In the genomic region with DNA sequence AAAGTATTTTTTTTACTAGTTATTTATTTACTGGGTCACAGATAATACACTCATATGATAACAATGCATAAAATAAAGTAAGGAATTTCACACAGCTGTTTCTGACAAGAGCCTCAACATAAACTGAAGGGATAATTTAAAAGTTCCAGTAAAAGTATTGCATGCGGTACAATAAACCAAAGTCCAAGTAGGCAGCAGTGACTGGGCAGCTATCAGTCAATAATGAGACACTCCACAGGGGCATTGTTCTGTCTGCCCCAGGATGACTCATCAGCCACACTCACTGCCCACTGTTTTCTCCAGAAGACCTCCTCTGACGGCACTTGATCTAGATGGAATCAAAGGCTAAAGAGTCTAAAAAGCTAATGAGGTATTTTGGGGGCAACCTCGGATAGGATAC, we compare ENCODE assay signal across 8 cellular contexts.
DNase-seq lines count a peak whose midpoint lies in the region; ATAC-seq and TF ChIP-seq lines count a peak whose summit lies in the region.

No MANE protein-coding gene starts in this region.

- CTCF ChIA-PET in HEK293 (lab: Yijun Ruan, JAX), result interaction anchor here (0.6 kb wide), 2 partner anchors 461 to 1387 kb away, joined by 3 read pairs; no protein-coding TSS in a partner anchor

- H3K9me3 ChIP-seq in HEK293 (ENCODE audit: control insufficient read depth, insufficient read depth, low read depth, low read length), result no peaks in the 10 kb centered on the region
- no peaks in the 10 kb centered on the region for H3K9me3 ChIP-seq in lower lobe of right lung

- H3K36me3 ChIP-seq in HEK293 (ENCODE audit: control insufficient read depth in 2 of 2, insufficient read depth in 1 of 2, low read length in 2 of 2) (no peaks in the 10 kb centered on the region), lower lobe of right lung (no peaks in the 10 kb centered on the region)

- intact Hi-C loops in lower lobe of right lung (cut with DNase I), result no loop called here

- peaks cover 2% of the 10 kb centered on the region; the same call in 1 of the 2 replicates for H3K4me1 ChIP-seq in HEK293 (ENCODE audit: control insufficient read depth, insufficient read depth, low read length)
- no peaks in the 10 kb centered on the region for H3K4me1 ChIP-seq in lower lobe of right lung

- H3K27ac ChIP-seq in HEK293 (ENCODE audit: extremely low read depth, low read depth, low read length), result no peak overlapping the region
- no peak overlapping the region for H3K27ac ChIP-seq in lower lobe of right lung

- TF ChIP-seq CTCF in HEK293 (tag by site-specific recombination; IDR thresholded peaks at IDR 0.05) (no peak), fibroblast of mammary gland (conservative IDR thresholded peaks at IDR 0.05; ENCODE audit: control insufficient read depth, insufficient read depth, low read depth, low read length) (no peak), retinal pigment epithelial cell (conservative IDR thresholded peaks at IDR 0.05; ENCODE audit: low read depth, low read length) (no peak), lower lobe of right lung (IDR thresholded peaks at IDR 0.05) (no peak)

- peak; percentile 92 for DNase-seq in RPMI7951 (ENCODE audit: low read depth)
- peak; percentile 51 for DNase-seq in fibroblast of mammary gland (ENCODE audit: low read depth)
- peak; percentile 28 for DNase-seq in retinal pigment epithelial cell (ENCODE audit: low read depth)
- no peak for DNase-seq in lower lobe of right lung
- DNase-seq in NCI-H128 (lab: John Stamatoyannopoulos, UW; ENCODE audit: unreplicated experiment), result no peak
- no peak for DNase-seq in NCI-H524 treated with DMSO at 0.1 percent for 48 hours (lab: John Stamatoyannopoulos, UW)
- no peak for DNase-seq in activated CD4-positive, alpha-beta T cell treated with anti-CD3 and anti-CD28 coated beads, Interleukin-2, amount 50 U/mL, for 48 hours

- POLR2A ChIA-PET in HEK293 (lab: Yijun Ruan, JAX), result no interaction called here

- no peaks in the 10 kb centered on the region for H3K27me3 ChIP-seq in lower lobe of right lung (ENCODE audit: low read depth)

- H3K4me3 ChIP-seq in HEK293 (ENCODE audit: low read depth, low read length) (no peak overlapping the region), fibroblast of mammary gland (ENCODE audit: control insufficient read depth, low read depth, low read length) (no peak overlapping the region), retinal pigment epithelial cell (ENCODE audit: low read length) (no peak overlapping the region), lower lobe of right lung (no peak overlapping the region)

- no peak for ATAC-seq in lower lobe of right lung

TF ChIP-seq in HEK293, 187 proteins besides CTCF, POLR2A, EP300 and RAD21:
- peak; percentile 84 for TF ChIP-seq ZNF549 (tag by site-specific recombination; IDR thresholded peaks at IDR 0.05)
- no peak for TF ChIP-seq ZSCAN23 (tag by site-specific recombination; IDR thresholded peaks at IDR 0.05)
TF ChIP-seq in HEK293: peak in this region for 1.

Comparison
In these comparisons a context has a peak if more than half of its experiments do, and no peak if none do; other contexts are left out.
1. DNase-seq: peak in RPMI7951 (single experiment), fibroblast of mammary gland (single experiment) and retinal pigment epithelial cell (single experiment); none in lower lobe of right lung (single experiment), NCI-H128 (single experiment), NCI-H524 treated with DMSO at 0.1 percent for 48 hours (single experiment) and activated CD4-positive, alpha-beta T cell treated with anti-CD3 and anti-CD28 coated beads, Interleukin-2, amount 50 U/mL, for 48 hours (0 of 2).